24 cellular contexts compared by ENCODE assay signal in the genomic region with DNA sequence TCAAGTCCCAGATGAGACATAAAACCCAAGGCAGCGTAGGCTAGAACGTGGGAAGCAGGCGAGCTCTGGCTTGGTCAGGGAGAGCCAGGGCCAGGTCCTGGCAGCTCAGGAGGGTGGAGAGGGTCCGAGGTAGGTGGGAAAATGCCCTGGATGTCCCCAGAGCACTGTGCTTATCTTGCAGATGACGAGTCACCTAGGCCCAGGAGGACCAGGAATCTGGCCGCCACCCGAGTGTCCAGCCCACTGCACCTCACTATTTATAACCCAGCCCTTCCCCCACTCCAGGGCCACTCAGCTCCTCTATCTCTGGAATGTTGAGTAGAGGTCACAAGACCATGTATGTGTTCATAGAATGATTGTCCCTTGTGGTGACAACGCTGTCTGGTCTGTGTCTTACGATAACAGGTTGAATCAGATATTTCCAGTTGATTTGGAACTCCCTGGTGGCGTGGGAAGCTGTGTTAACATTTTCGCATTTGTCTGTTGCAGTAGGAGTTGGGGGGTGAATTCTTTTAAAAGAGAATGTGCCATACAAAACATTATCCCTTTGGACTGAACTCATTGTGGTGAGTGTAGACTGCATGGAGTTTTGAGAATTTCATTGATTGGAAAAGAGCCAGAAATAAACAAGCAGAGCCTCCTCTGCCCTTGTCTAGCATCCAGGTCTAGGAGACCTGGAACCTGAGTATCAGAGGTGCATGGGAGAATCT. TPM values are rescaled to one million over a fixed set of nuclear protein-coding genes. Genes with fewer than 3 reads are reported as not detected.
A peak's percentile ranks its signal among the peaks of the same experiment; 100 is the strongest.
DNase-seq lines count a peak whose midpoint lies in the region; ATAC-seq, FAIRE-seq and TF ChIP-seq lines count a peak whose summit lies in the region.
"Had no signal": no experiment of that assay in that cellular context is flagged by ENCODE, and none has a peak within 500 bp of the region (broad histone marks: within the 10 kb centered on the region; RNA-seq: fewer than 3 reads in every experiment).

No MANE protein-coding gene starts in this region.

- no peak overlapping the region for H3K4me3 Mint-ChIP-seq in chondrocyte (ENCODE audit: unreplicated experiment)
- H3K4me3 Mint-ChIP-seq in activated T-cell treated with anti-CD3 and anti-CD28 coated beads, Interleukin-2, amount 50 U/mL, for 4 hours: no peak overlapping the region
- H3K4me3 Mint-ChIP-seq: activated naive CD8-positive, alpha-beta T cell; activated T-helper 1 cell treated with anti-CD3 and anti-CD28 coated beads, Interleukin-12 subunit alpha, Interleukin-12 subunit beta, Interleukin-2, Interleukin-4 antibody, amounts not matched to agents 30 ng/mL and 10 ng/mL and 1 ng/mL, durations not matched to agents 14 hours and 24 hours and 36 hours had no signal

- CTCF ChIA-PET in HepG2 (lab: Yijun Ruan, JAX; ENCODE audit: low intra/inter-chr PET ratio, low total read pairs): no interaction called here

- peaks cover 41% of the 10 kb centered on the region for H3K4me1 Mint-ChIP-seq in chondrocyte (ENCODE audit: low read depth)
- peaks cover 40% of the 10 kb centered on the region for H3K4me1 Mint-ChIP-seq in activated T-cell treated with anti-CD3 and anti-CD28 coated beads, Interleukin-2, amount 50 U/mL, for 4 hours (ENCODE audit: low read depth)

- TF ChIP-seq RAD21 in HepG2 (CRISPR knock-in tag; IDR thresholded peaks at IDR 0.05): no peak

- no peak for TF ChIP-seq POLR2A in HepG2 (IDR thresholded peaks at IDR 0.05; ENCODE audit: insufficient read depth in 1 of 2, low read depth in 2 of 2, low read length in 2 of 2)
- TF ChIP-seq POLR2A in right lobe of liver (IDR thresholded peaks at IDR 0.05): no peak

- H3K27me3 ChIP-seq in HepG2 (ENCODE audit: control insufficient read depth in 1 of 2, insufficient read depth in 2 of 2, low read length in 2 of 2) (peaks cover 2 to 24% of the 10 kb centered on the region in 2 experiments; a peak in 4 of 5 replicates), right lobe of liver (no peaks in the 10 kb centered on the region)

- H3K9me3 ChIP-seq in HepG2 (ENCODE audit: low read length): no peaks in the 10 kb centered on the region
- no peaks in the 10 kb centered on the region for H3K9me3 ChIP-seq in right lobe of liver

- no peaks in the 10 kb centered on the region for H3K36me3 ChIP-seq in HepG2 (replicated peaks in 1 of 2; ENCODE audit: control insufficient read depth in 1 of 2, insufficient read depth in 2 of 2, low read length in 2 of 2)
- H3K36me3 ChIP-seq in right lobe of liver: no peaks in the 10 kb centered on the region
- H3K36me3 ChIP-seq: HAP-1 had no signal

- POLR2A ChIA-PET in HepG2 (lab: Yijun Ruan, JAX): no interaction called here

- BruUV-seq in HepG2 (replicated peaks; lab: Mats Ljungman, UMichigan): no TSS peak

- H2AFZ ChIP-seq in HepG2 (ENCODE audit: low read length): no peak overlapping the region

- H3K27me3 Mint-ChIP-seq in chondrocyte (ENCODE audit: low read depth): no peaks in the 10 kb centered on the region
- no peaks in the 10 kb centered on the region for H3K27me3 Mint-ChIP-seq in activated T-cell treated with anti-CD3 and anti-CD28 coated beads, Interleukin-2, amount 50 U/mL, for 4 hours (ENCODE audit: low read depth)
- H3K27me3 Mint-ChIP-seq: activated naive CD8-positive, alpha-beta T cell; naive thymus-derived CD8-positive, alpha-beta T cell had no signal

- TF ChIP-seq EP300 in HepG2 (IDR thresholded peaks at IDR 0.05; ENCODE audit: low read depth in 2 of 2, low read length in 2 of 2): no peak
- no peak for TF ChIP-seq EP300 in HepG2 (CRISPR knock-in tag; IDR thresholded peaks at IDR 0.05; ENCODE audit: borderline replicate concordance)

- peak overlapping the region; percentile 58 for H3K4me2 ChIP-seq in HepG2 (ENCODE audit: low read depth, low read length)
- H3K4me2 ChIP-seq: KMS-11 had no signal

- FAIRE-seq in HepG2 (lab: Jason Lieb, UNC): no peak
- FAIRE-seq: astrocyte, G401.6 had no signal

- peaks cover 45% of the 10 kb centered on the region for H3K4me1 ChIP-seq in HepG2 (ENCODE audit: insufficient read depth, low read length)
- no peaks in the 10 kb centered on the region for H3K4me1 ChIP-seq in right lobe of liver

- H3K36me3 Mint-ChIP-seq in chondrocyte (ENCODE audit: low read depth): peaks cover 3% of the 10 kb centered on the region
- no peaks in the 10 kb centered on the region for H3K36me3 Mint-ChIP-seq in activated T-cell treated with anti-CD3 and anti-CD28 coated beads, Interleukin-2, amount 50 U/mL, for 4 hours (ENCODE audit: insufficient read depth)
- H3K36me3 Mint-ChIP-seq: naive thymus-derived CD8-positive, alpha-beta T cell had no signal

- intact Hi-C loops in HepG2 (cut with micrococcal nuclease; ENCODE audit: unreplicated experiment): no loop called here
- intact Hi-C loops in right lobe of liver (cut with DNase I): no loop called here

- DNase-seq in HepG2 (ENCODE audit: low spot score) (peak; percentile 62), right lobe of liver (no peak), chondrocyte (ENCODE audit: low spot score) (no peak), islet precursor cell (peak; percentile 64), NCI-H2196 (lab: John Stamatoyannopoulos, UW; ENCODE audit: unreplicated experiment) (no peak), ACHN (no peak), CD1c-positive myeloid dendritic cell (ENCODE audit: extremely low spot score) (no peak)
- no peak for DNase-seq in activated T-cell treated with anti-CD3 and anti-CD28 coated beads, Interleukin-2, amount 50 U/mL, for 4 hours
- DNase-seq: effector memory CD4-positive, alpha-beta T cell; mesenchymal stem cell; NCI-H1694; posterior cingulate gyrus; substantia nigra; T1000 had no signal

- peak overlapping the region; percentile 59 for H3K27ac Mint-ChIP-seq in chondrocyte (ENCODE audit: unreplicated experiment)
- H3K27ac Mint-ChIP-seq: activated naive CD8-positive, alpha-beta T cell; activated T-helper 1 cell treated with anti-CD3 and anti-CD28 coated beads, Interleukin-12 subunit alpha, Interleukin-12 subunit beta, Interleukin-2, Interleukin-4 antibody, amounts not matched to agents 30 ng/mL and 10 ng/mL and 1 ng/mL, durations not matched to agents 14 hours and 24 hours and 36 hours had no signal

- H3K9ac ChIP-seq in HepG2 (ENCODE audit: insufficient read depth, low read depth, low read length): no peak overlapping the region
- H3K9ac ChIP-seq: KMS-11 had no signal

- no peaks in the 10 kb centered on the region for H4K20me1 ChIP-seq in HepG2 (ENCODE audit: insufficient read depth, low read length)

- H3K79me2 ChIP-seq in HepG2 (ENCODE audit: insufficient read depth, low read length): no peaks in the 10 kb centered on the region

- peaks cover 10% of the 10 kb centered on the region for H3K9me3 Mint-ChIP-seq in chondrocyte (ENCODE audit: low read depth)
- peaks cover 4% of the 10 kb centered on the region for H3K9me3 Mint-ChIP-seq in activated T-cell treated with anti-CD3 and anti-CD28 coated beads, Interleukin-2, amount 50 U/mL, for 4 hours

- WGBS in HepG2 (ENCODE audit: low lambda C conversion rate): 27% methylated on average over 11 of the region's 11 CpGs
- WGBS in right lobe of liver (ENCODE audit: insufficient coverage, low coverage, low lambda C conversion rate, missing lambda C conversion rate): 85% methylated on average over 11 of the region's 11 CpGs

- H3K27ac ChIP-seq in HepG2 (ENCODE audit: extremely low read length, insufficient read depth, low read length) (no peak overlapping the region), right lobe of liver (no peak overlapping the region)
- H3K27ac ChIP-seq: C4-2B, KMS-11, RWPE1 had no signal

- H3K4me3 ChIP-seq in HepG2 (replicated peaks in 1 of 3; ENCODE audit: insufficient read depth in 1 of 3, low read depth in 2 of 3, low read length in 3 of 3) (no peak overlapping the region), right lobe of liver (no peak overlapping the region)
- H3K4me3 ChIP-seq: HAP-1 had no signal

- in situ Hi-C loops in HepG2 (cut with HindIII; ENCODE audit: extremely low pct_ligation_motif_present, low pct_unique_long_range_greater_than_20kb) (no loop called here), ACHN (cut with HindIII; ENCODE audit: low pct_ligation_motif_present, low pct_unique_long_range_greater_than_20kb, low sequenced_read_pairs) (no loop called here)

- no peak for TF ChIP-seq CTCF in HepG2 (CRISPR knock-in tag; IDR thresholded peaks at IDR 0.05)
- no peak for TF ChIP-seq CTCF in right lobe of liver (IDR thresholded peaks at IDR 0.05)
- no peak for TF ChIP-seq CTCF in chondrocyte (IDR thresholded peaks at IDR 0.05)

- ATAC-seq in HepG2 (peak; percentile 51), right lobe of liver (no peak)
- no peak for ATAC-seq in activated T-cell treated with anti-CD3 and anti-CD28 coated beads, Interleukin-2, amount 50 U/mL, for 4 hours
- ATAC-seq: activated CD4-positive, CD25-positive, alpha-beta regulatory T cell treated with anti-CD3 and anti-CD28 coated beads, Interleukin-2, amount 50 U/mL, for 24 hours; naive thymus-derived CD8-positive, alpha-beta T cell had no signal

RNA-seq across cellular contexts. Expression of gene EMILIN2, which starts 47.5 kb away (rescaled TPM):
- total RNA-seq in HepG2 (2016; rRNA removed; fragmentation: Illumina TruSeq; extraction: Trizol): 6.9 and 8.2 TPM in 2 replicates
- total RNA-seq in HepG2 (2016; cell fraction: cytosol; rRNA removed; fragmentation: Illumina TruSeq; extraction: Trizol; ENCODE audit: low read depth): 2.9 and 3.0 TPM in 2 replicates
- total RNA-seq in HepG2 (2016; cell fraction: insoluble cytoplasmic fraction; rRNA removed; fragmentation: Illumina TruSeq; extraction: Trizol): 6.1 and 8.5 TPM in 2 replicates
- 7.4 and 9.6 TPM in 2 replicates for total RNA-seq in HepG2 (2016; cell fraction: membrane; rRNA removed; fragmentation: Illumina TruSeq; extraction: Trizol)
- 9.9 and 10.2 TPM in 2 replicates for total RNA-seq in HepG2 (2016; cell fraction: nucleus; rRNA removed; fragmentation: Illumina TruSeq; extraction: Trizol)
- 7.6 and 9.7 TPM in 2 replicates for polyA plus RNA-seq in HepG2 (2011; rRNA removed)
- polyA plus RNA-seq in HepG2 (2011; cell fraction: cytosol; rRNA removed): 6.3 and 8.4 TPM in 2 replicates
- 22.2 and 25.5 TPM in 2 replicates for polyA plus RNA-seq in HepG2 (2011; cell fraction: nucleus; rRNA removed)
- polyA plus RNA-seq in HepG2 (2012): 5.1 and 5.3 TPM in 2 replicates
- polyA plus RNA-seq in HepG2 (2016; cell fraction: cytosol; fragmentation: Illumina TruSeq; extraction: Trizol; ENCODE audit: low read depth): 3.0 and 3.1 TPM in 2 replicates
- polyA plus RNA-seq in HepG2 (2016; cell fraction: insoluble cytoplasmic fraction; fragmentation: Illumina TruSeq; extraction: Trizol; ENCODE audit: low read depth): 7.1 and 7.9 TPM in 2 replicates
- 6.1 and 7.9 TPM in 2 replicates for polyA plus RNA-seq in HepG2 (2016; cell fraction: membrane; fragmentation: Illumina TruSeq; extraction: Trizol; ENCODE audit: low read depth)
- 22.3 and 22.8 TPM in 2 replicates for polyA plus RNA-seq in HepG2 (2016; cell fraction: nucleus; fragmentation: Illumina TruSeq; extraction: Trizol; ENCODE audit: insufficient read depth, low read depth)
- polyA minus RNA-seq in HepG2 (2011; rRNA and poly(A)+ RNA removed; ENCODE audit: low replicate concordance): 3.9 TPM in 1 of 2 replicates, not detected in the other
- 3.7 and 4.2 TPM in 2 replicates for polyA minus RNA-seq in HepG2 (2011; cell fraction: cytosol; rRNA and poly(A)+ RNA removed)
- polyA minus RNA-seq in HepG2 (2011; cell fraction: nucleus; rRNA and poly(A)+ RNA removed): 10.1 and 12.4 TPM in 2 replicates
- 1 to 10 TPM in 5 of 6 experiments, under 1 TPM in 1; 0.99 to 4.4 (median 2.3) TPM for total RNA-seq in right lobe of liver
- total RNA-seq in chondrocyte: 2.2 to 9.9 TPM (median 9.3 TPM) in 3 replicates
- total RNA-seq in activated T-cell treated with anti-CD3 and anti-CD28 coated beads, Interleukin-2, amount 50 U/mL, for 4 hours: 10 to 100 TPM; 19.2 to 22.3 (median 21.5) TPM

Comparison
In these comparisons a context has a peak if more than half of its experiments do, and no peak if none do; other contexts are left out.
1. DNase-seq: peak in HepG2 (single experiment) and islet precursor cell (single experiment); none in right lobe of liver (0 of 3), chondrocyte (single experiment), NCI-H2196 (single experiment), activated T-cell treated with anti-CD3 and anti-CD28 coated beads, Interleukin-2, amount 50 U/mL, for 4 hours (single experiment), ACHN (single experiment) and CD1c-positive myeloid dendritic cell (single experiment).